Comparison of ENCODE assay signal across 16 cellular contexts in the genomic region with DNA sequence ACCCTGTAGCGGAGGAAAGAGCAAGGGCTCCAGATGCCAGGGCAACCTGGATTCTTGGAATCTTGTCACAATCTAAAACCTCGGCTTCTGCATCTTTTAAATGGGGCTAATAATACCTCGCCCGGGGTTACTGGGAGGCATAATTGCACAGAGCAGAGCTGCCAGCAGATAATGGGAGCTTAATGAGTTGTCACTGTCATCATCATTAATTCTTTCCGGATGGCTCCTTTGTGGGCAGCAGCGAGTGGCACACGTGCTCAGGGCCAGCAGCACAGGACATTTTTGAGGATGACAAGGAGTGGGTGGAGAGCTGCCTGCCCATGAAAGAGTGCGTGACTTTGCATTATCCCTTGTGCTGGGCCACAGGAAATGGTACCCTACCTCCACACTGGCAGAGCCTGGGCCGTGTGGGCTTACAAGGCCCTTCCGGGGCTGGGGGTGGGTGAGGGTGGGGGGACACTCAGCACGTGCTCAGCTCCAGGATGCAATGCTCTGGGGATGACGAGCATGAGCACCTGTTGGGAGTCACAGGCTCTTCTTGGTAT. TPM values are rescaled to one million over a fixed set of nuclear protein-coding genes. Genes with fewer than 3 reads are reported as not detected.
DNase-seq lines count a peak whose midpoint lies in the region; ATAC-seq and TF ChIP-seq lines count a peak whose summit lies in the region.
"Had no signal": no experiment of that assay in that cellular context is flagged by ENCODE, and none has a peak within 500 bp of the region (broad histone marks: within the 10 kb centered on the region; RNA-seq: fewer than 3 reads in every experiment).

No MANE protein-coding gene starts in this region.

- H3K36me3 ChIP-seq in right atrium auricular region = no peaks in the 10 kb centered on the region
- peaks cover 0 to 4% of the 10 kb centered on the region in 2 donors for H3K36me3 ChIP-seq in muscle layer of duodenum (ENCODE audit: control insufficient read depth in 1 of 2, insufficient read depth in 2 of 2, low read length in 2 of 2)
- no peaks in the 10 kb centered on the region for H3K36me3 ChIP-seq in vagina
- H3K36me3 ChIP-seq: neural progenitor cell, spleen, thoracic aorta had no signal

- H2AK5ac ChIP-seq in H9 (ENCODE audit: insufficient read length, low read length) = no peak overlapping the region

- DNase-seq in right atrium auricular region (ENCODE audit: low spot score) (no peak), Right ventricle myocardium inferior (ENCODE audit: missing footprints) (no peak), SW480 (ENCODE audit: low spot score) (peak; percentile 93), vagina (ENCODE audit: extremely low spot score in 2 of 2) (no peak), Kasumi-1 (lab: John Stamatoyannopoulos, UW) (no peak), H9 (no peak)
- DNase-seq: activated CD4-positive, CD25-positive, alpha-beta regulatory T cell; activated CD8-positive, alpha-beta memory T cell treated with anti-CD3 and anti-CD28 coated beads, Interleukin-2, amount 50 U/mL, for 4 hours; spleen had no signal

- peaks cover 0 to 3% (median 2%) of the 10 kb centered on the region in 3 experiments; a peak in 2 of 7 replicates for H3K36me3 Mint-ChIP-seq in H9 (ENCODE audit: insufficient read depth in 1 of 3, low read depth in 3 of 3)
- H3K36me3 Mint-ChIP-seq: activated naive CD8-positive, alpha-beta T cell; neural progenitor cell had no signal

- no peak overlapping the region for H4K8ac ChIP-seq in H9 (replicated peaks; ENCODE audit: insufficient read length, low read depth, low read length)

- no peak overlapping the region for H2BK12ac ChIP-seq in H9 (ENCODE audit: insufficient read length, low read depth, low read length)

- no peak overlapping the region for H3T11ph ChIP-seq in H9 (ENCODE audit: low read length)

- H3K9me3 Mint-ChIP-seq in H9 = peaks cover 4% of the 10 kb centered on the region in 2 experiments; a peak in 3 of 5 replicates
- H3K9me3 Mint-ChIP-seq: neural progenitor cell had no signal

- no peak overlapping the region for H2BK120ac ChIP-seq in H9 (ENCODE audit: low read depth, low read length, poor library complexity, severe bottlenecking)

- TF ChIP-seq POLR2A in vagina (IDR thresholded peaks at IDR 0.05) = no peak

- H3K4me3 ChIP-seq in right atrium auricular region (peak overlapping the region in 1 of 2 donors; percentile 61), muscle layer of duodenum (ENCODE audit: low read depth in 1 of 2, low read length in 2 of 2) (no peak overlapping the region), vagina (no peak overlapping the region)
- H3K4me3 ChIP-seq: GM12878, neural progenitor cell, thoracic aorta had no signal

- H2BK20ac ChIP-seq in H9 (ENCODE audit: low read depth, low read length, poor library complexity, severe bottlenecking) = no peak overlapping the region

- H2AFZ ChIP-seq in H9 (ENCODE audit: low read length) = no peak overlapping the region
- H2AFZ ChIP-seq: neural progenitor cell had no signal

- intact Hi-C loops in Right ventricle myocardium inferior (cut with DNase I) (no loop called here), vagina (cut with DNase I) (loop anchor here (10.0 kb wide), 1 partner anchor 76 kb away; a partner anchor contains a TSS)

- no peak overlapping the region for H3K4ac ChIP-seq in H9 (ENCODE audit: low read depth, low read length)

- no peak overlapping the region for H2BK15ac ChIP-seq in H9 (ENCODE audit: low read depth, low read length)

- no CpG with 5 or more reads among the region's 12 CpGs for WGBS in H9 (ENCODE audit: extremely low coverage, insufficient read length, low lambda C conversion rate)

- H3K4me1 Mint-ChIP-seq in H9 = peaks cover 46 to 55% of the 10 kb centered on the region in 2 experiments

- no peak overlapping the region for H2BK5ac ChIP-seq in H9 (ENCODE audit: insufficient read length, low read length)

- TF ChIP-seq CTCF in right atrium auricular region (IDR thresholded peaks at IDR 0.05) = no peak
- TF ChIP-seq CTCF in vagina (IDR thresholded peaks at IDR 0.05) = no peak
- TF ChIP-seq CTCF in H9 (conservative IDR thresholded peaks at IDR 0.05) = no peak

- no peak overlapping the region for H3K9ac ChIP-seq in H9 (ENCODE audit: extremely low read depth, insufficient read length, low read length)
- H3K9ac ChIP-seq: KMS-11, neural progenitor cell had no signal

- H3K23ac ChIP-seq in H9 (ENCODE audit: insufficient read length, low read depth, low read length) = no peak overlapping the region

- H3K79me2 ChIP-seq in H9 (ENCODE audit: insufficient read depth, low read length) = no peaks in the 10 kb centered on the region

- H3K27ac Mint-ChIP-seq in H9 = no peak overlapping the region; a peak in 1 of 7 replicates
- H3K27ac Mint-ChIP-seq: activated naive CD8-positive, alpha-beta T cell; neural progenitor cell had no signal

- H3K9me3 ChIP-seq in right atrium auricular region (no peaks in the 10 kb centered on the region), muscle layer of duodenum (ENCODE audit: control insufficient read depth in 1 of 2, low read length in 2 of 2) (no peaks in the 10 kb centered on the region), vagina (no peaks in the 10 kb centered on the region), H9 (ENCODE audit: control insufficient read depth, low read depth, low read length) (no peaks in the 10 kb centered on the region)
- H3K9me3 ChIP-seq: spleen, thoracic aorta had no signal

- H3K79me1 ChIP-seq in H9 (ENCODE audit: insufficient read depth, low read depth, low read length, poor library complexity, severe bottlenecking) = no peaks in the 10 kb centered on the region

- H3K27ac ChIP-seq in right atrium auricular region (peak overlapping the region; percentile 87), muscle layer of duodenum (ENCODE audit: low read length) (peak overlapping the region; percentile 23), vagina (peak overlapping the region; percentile 79), H9 (ENCODE audit: insufficient read length, low read depth, low read length) (no peak overlapping the region)
- H3K27ac ChIP-seq: KMS-11, neural progenitor cell, thoracic aorta had no signal

- peaks cover 15% of the 10 kb centered on the region for H3K23me2 ChIP-seq in H9 (ENCODE audit: insufficient read length, low read depth, low read length, poor library complexity, severe bottlenecking)

- no peak for ATAC-seq in Right ventricle myocardium inferior
- no peak for ATAC-seq in GM18909 (IDR thresholded peaks at IDR 0.05; ENCODE audit: poor library complexity, unreplicated experiment)
- ATAC-seq: GM12878 had no signal

- peaks cover 4% of the 10 kb centered on the region for H4K20me1 ChIP-seq in H9 (ENCODE audit: control insufficient read depth, insufficient read depth, insufficient read length)

- H3K27me3 ChIP-seq in right atrium auricular region = no peaks in the 10 kb centered on the region
- no peaks in the 10 kb centered on the region for H3K27me3 ChIP-seq in muscle layer of duodenum (ENCODE audit: low read depth, low read length)
- H3K27me3 ChIP-seq in vagina = no peaks in the 10 kb centered on the region
- no peaks in the 10 kb centered on the region; the same call in 1 of the 2 replicates for H3K27me3 ChIP-seq in H9 (ENCODE audit: insufficient read depth, low read length)

- H4K91ac ChIP-seq in H9 (ENCODE audit: insufficient read length, low read depth, low read length) = no peak overlapping the region

- H3K56ac ChIP-seq in H9 (ENCODE audit: insufficient read length, low read depth, low read length) = no peak overlapping the region

- H3K18ac ChIP-seq in H9 (ENCODE audit: insufficient read length, low read depth, low read length) = no peak overlapping the region

- no peak overlapping the region for H3K4me3 Mint-ChIP-seq in H9
- H3K4me3 Mint-ChIP-seq: activated naive CD8-positive, alpha-beta T cell had no signal

- H3K4me2 ChIP-seq in H9 (ENCODE audit: insufficient read depth, insufficient read length, low read length) = no peak overlapping the region
- H3K4me2 ChIP-seq: KMS-11, neural progenitor cell had no signal

- peaks cover 71% of the 10 kb centered on the region for H3K27me3 Mint-ChIP-seq in H9 (ENCODE audit: low read depth)

- H3K4me1 ChIP-seq in right atrium auricular region (peaks cover 0 to 96% of the 10 kb centered on the region in 2 donors), muscle layer of duodenum (ENCODE audit: control insufficient read depth in 1 of 2, insufficient read depth in 2 of 2, low read length in 2 of 2) (peaks cover 0 to 47% of the 10 kb centered on the region in 2 donors), vagina (peaks cover 94% of the 10 kb centered on the region), H9 (ENCODE audit: insufficient read depth, low read length) (no peaks in the 10 kb centered on the region)

- H4K5ac ChIP-seq in H9 (ENCODE audit: insufficient read length, low read depth, low read length) = no peak overlapping the region

- no peak overlapping the region for H3K14ac ChIP-seq in H9 (ENCODE audit: insufficient read depth, low read length)

RNA-seq across cellular contexts. Expression of a gene that starts 5.7 kb away (rescaled TPM):
- total RNA-seq in right atrium auricular region (10 to 100 TPM; 21.9 to 22.0 TPM), Right ventricle myocardium inferior (19.7 TPM), vagina (4.7 TPM), H9 (2021) (6.1 and 7.1 TPM in 2 replicates)
